ENCODE assay signal across 1 cellular context in the genomic region with DNA sequence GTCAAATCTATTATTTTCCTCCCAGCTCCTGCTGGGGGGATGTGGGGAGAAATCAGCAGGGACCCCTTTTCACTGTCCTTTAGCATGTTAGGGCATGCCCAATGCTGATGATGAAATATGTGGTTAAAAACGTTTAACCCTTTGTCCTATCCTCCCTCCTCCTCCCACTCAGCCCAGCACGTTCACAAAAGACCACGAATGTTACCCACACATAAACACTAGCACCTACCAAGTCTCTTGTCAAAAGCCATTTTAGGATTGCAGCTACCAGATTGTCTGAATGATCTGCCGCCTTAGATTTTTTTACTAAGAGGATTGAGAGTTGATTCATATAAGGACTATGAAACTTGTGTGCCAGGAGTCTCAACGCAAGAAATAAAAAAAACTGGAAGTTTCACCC.
TF ChIP-seq lines count a peak whose summit lies in the region.

No MANE protein-coding gene starts in this region.

TF ChIP-seq in HEK293, 187 proteins besides CTCF, POLR2A, EP300 and RAD21 (continued from another document):
- TF ChIP-seq ZNF521 (tag by site-specific recombination; IDR thresholded peaks at IDR 0.05) = no peak
- TF ChIP-seq, protein P1, sequence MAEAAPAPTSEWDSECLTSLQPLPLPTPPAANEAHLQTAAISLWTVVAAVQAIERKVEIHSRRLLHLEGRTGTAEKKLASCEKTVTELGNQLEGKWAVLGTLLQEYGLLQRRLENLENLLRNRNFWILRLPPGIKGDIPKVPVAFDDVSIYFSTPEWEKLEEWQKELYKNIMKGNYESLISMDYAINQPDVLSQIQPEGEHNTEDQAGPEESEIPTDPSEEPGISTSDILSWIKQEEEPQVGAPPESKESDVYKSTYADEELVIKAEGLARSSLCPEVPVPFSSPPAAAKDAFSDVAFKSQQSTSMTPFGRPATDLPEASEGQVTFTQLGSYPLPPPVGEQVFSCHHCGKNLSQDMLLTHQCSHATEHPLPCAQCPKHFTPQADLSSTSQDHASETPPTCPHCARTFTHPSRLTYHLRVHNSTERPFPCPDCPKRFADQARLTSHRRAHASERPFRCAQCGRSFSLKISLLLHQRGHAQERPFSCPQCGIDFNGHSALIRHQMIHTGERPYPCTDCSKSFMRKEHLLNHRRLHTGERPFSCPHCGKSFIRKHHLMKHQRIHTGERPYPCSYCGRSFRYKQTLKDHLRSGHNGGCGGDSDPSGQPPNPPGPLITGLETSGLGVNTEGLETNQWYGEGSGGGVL (tag by site-specific recombination; IDR thresholded peaks at IDR 0.05) = peak; percentile 55
- TF ChIP-seq ZNF544 (tag by site-specific recombination; IDR thresholded peaks at IDR 0.05) = no peak
- peak; percentile 97 for TF ChIP-seq ZFHX2 (tag by site-specific recombination; conservative IDR thresholded peaks at IDR 0.05)
- TF ChIP-seq ZNF214 (tag by site-specific recombination; IDR thresholded peaks at IDR 0.05; ENCODE audit: borderline replicate concordance) = no peak
- TF ChIP-seq, protein P2, sequence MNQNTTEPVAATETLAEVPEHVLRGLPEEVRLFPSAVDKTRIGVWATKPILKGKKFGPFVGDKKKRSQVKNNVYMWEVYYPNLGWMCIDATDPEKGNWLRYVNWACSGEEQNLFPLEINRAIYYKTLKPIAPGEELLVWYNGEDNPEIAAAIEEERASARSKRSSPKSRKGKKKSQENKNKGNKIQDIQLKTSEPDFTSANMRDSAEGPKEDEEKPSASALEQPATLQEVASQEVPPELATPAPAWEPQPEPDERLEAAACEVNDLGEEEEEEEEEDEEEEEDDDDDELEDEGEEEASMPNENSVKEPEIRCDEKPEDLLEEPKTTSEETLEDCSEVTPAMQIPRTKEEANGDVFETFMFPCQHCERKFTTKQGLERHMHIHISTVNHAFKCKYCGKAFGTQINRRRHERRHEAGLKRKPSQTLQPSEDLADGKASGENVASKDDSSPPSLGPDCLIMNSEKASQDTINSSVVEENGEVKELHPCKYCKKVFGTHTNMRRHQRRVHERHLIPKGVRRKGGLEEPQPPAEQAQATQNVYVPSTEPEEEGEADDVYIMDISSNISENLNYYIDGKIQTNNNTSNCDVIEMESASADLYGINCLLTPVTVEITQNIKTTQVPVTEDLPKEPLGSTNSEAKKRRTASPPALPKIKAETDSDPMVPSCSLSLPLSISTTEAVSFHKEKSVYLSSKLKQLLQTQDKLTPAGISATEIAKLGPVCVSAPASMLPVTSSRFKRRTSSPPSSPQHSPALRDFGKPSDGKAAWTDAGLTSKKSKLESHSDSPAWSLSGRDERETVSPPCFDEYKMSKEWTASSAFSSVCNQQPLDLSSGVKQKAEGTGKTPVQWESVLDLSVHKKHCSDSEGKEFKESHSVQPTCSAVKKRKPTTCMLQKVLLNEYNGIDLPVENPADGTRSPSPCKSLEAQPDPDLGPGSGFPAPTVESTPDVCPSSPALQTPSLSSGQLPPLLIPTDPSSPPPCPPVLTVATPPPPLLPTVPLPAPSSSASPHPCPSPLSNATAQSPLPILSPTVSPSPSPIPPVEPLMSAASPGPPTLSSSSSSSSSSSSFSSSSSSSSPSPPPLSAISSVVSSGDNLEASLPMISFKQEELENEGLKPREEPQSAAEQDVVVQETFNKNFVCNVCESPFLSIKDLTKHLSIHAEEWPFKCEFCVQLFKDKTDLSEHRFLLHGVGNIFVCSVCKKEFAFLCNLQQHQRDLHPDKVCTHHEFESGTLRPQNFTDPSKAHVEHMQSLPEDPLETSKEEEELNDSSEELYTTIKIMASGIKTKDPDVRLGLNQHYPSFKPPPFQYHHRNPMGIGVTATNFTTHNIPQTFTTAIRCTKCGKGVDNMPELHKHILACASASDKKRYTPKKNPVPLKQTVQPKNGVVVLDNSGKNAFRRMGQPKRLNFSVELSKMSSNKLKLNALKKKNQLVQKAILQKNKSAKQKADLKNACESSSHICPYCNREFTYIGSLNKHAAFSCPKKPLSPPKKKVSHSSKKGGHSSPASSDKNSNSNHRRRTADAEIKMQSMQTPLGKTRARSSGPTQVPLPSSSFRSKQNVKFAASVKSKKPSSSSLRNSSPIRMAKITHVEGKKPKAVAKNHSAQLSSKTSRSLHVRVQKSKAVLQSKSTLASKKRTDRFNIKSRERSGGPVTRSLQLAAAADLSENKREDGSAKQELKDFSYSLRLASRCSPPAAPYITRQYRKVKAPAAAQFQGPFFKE (tag by site-specific recombination; IDR thresholded peaks at IDR 0.05; ENCODE audit: borderline replicate concordance) = no peak
- TF ChIP-seq ZNF624 (tag by site-specific recombination; IDR thresholded peaks at IDR 0.05) = no peak
- TF ChIP-seq, protein P3, sequence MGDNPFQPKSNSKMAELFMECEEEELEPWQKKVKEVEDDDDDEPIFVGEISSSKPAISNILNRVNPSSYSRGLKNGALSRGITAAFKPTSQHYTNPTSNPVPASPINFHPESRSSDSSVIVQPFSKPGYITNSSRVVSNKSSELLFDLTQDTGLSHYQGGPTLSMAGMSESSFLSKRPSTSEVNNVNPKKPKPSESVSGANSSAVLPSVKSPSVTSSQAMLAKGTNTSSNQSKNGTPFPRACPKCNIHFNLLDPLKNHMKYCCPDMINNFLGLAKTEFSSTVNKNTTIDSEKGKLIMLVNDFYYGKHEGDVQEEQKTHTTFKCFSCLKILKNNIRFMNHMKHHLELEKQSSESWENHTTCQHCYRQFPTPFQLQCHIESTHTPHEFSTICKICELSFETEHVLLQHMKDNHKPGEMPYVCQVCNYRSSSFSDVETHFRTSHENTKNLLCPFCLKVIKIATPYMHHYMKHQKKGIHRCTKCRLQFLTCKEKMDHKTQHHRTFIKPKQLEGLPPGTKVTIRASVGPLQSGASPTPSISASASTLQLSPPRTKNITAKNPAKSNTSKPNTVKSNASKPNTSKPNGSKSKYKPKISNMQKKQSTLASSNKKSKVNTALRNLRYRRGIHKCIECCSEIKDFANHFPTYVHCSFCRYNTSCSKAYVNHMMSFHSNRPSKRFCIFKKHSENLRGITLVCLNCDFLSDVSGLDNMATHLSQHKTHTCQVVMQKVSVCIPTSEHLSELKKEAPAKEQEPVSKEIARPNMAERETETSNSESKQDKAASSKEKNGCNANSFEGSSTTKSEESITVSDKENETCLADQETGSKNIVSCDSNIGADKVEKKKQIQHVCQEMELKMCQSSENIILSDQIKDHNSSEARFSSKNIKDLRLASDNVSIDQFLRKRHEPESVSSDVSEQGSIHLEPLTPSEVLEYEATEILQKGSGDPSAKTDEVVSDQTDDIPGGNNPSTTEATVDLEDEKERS (tag by site-specific recombination; IDR thresholded peaks at IDR 0.05) = no peak
- TF ChIP-seq WT1 (tag by site-specific recombination; IDR thresholded peaks at IDR 0.05) = peak; percentile 30; the same call in 1 of the 2 replicates
- TF ChIP-seq, protein P4, sequence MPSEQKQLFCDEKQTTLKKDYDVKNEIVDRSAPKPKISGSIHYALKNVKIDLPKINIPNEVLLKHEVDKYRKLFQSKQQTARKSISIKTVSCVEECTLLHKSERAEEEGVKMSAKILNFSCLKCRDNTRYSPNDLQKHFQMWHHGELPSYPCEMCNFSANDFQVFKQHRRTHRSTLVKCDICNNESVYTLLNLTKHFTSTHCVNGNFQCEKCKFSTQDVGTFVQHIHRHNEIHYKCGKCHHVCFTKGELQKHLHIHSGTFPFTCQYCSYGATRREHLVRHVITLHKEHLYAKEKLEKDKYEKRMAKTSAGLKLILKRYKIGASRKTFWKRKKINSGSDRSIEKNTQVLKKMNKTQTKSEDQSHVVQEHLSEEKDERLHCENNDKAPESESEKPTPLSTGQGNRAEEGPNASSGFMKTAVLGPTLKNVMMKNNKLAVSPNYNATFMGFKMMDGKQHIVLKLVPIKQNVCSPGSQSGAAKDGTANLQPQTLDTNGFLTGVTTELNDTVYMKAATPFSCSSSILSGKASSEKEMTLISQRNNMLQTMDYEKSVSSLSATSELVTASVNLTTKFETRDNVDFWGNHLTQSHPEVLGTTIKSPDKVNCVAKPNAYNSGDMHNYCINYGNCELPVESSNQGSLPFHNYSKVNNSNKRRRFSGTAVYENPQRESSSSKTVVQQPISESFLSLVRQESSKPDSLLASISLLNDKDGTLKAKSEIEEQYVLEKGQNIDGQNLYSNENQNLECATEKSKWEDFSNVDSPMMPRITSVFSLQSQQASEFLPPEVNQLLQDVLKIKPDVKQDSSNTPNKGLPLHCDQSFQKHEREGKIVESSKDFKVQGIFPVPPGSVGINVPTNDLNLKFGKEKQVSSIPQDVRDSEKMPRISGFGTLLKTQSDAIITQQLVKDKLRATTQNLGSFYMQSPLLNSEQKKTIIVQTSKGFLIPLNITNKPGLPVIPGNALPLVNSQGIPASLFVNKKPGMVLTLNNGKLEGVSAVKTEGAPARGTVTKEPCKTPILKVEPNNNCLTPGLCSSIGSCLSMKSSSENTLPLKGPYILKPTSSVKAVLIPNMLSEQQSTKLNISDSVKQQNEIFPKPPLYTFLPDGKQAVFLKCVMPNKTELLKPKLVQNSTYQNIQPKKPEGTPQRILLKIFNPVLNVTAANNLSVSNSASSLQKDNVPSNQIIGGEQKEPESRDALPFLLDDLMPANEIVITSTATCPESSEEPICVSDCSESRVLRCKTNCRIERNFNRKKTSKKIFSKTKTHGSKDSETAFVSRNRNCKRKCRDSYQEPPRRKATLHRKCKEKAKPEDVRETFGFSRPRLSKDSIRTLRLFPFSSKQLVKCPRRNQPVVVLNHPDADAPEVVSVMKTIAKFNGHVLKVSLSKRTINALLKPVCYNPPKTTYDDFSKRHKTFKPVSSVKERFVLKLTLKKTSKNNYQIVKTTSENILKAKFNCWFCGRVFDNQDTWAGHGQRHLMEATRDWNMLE (tag by site-specific recombination; conservative IDR thresholded peaks at IDR 0.05; ENCODE audit: low read depth) = 0 out of 2 replicates have a peak, but pooled peaks have one; percentile 17
- TF ChIP-seq EGR2 (tag by site-specific recombination; IDR thresholded peaks at IDR 0.05; ENCODE audit: low read depth) = peak; percentile 93
- TF ChIP-seq, protein P5, sequence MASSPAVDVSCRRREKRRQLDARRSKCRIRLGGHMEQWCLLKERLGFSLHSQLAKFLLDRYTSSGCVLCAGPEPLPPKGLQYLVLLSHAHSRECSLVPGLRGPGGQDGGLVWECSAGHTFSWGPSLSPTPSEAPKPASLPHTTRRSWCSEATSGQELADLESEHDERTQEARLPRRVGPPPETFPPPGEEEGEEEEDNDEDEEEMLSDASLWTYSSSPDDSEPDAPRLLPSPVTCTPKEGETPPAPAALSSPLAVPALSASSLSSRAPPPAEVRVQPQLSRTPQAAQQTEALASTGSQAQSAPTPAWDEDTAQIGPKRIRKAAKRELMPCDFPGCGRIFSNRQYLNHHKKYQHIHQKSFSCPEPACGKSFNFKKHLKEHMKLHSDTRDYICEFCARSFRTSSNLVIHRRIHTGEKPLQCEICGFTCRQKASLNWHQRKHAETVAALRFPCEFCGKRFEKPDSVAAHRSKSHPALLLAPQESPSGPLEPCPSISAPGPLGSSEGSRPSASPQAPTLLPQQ (tag by site-specific recombination; IDR thresholded peaks at IDR 0.05) = peak; percentile 29; the same call in 1 of the 2 replicates
- 0 out of 2 replicates have a peak, but pooled peaks have one; percentile 40 for TF ChIP-seq ZBTB21 (tag by site-specific recombination; IDR thresholded peaks at IDR 0.05)
- TF ChIP-seq ZBTB17 (tag by site-specific recombination; IDR thresholded peaks at IDR 0.05) = no peak
